11 cellular contexts compared by ENCODE assay signal in the genomic region with DNA sequence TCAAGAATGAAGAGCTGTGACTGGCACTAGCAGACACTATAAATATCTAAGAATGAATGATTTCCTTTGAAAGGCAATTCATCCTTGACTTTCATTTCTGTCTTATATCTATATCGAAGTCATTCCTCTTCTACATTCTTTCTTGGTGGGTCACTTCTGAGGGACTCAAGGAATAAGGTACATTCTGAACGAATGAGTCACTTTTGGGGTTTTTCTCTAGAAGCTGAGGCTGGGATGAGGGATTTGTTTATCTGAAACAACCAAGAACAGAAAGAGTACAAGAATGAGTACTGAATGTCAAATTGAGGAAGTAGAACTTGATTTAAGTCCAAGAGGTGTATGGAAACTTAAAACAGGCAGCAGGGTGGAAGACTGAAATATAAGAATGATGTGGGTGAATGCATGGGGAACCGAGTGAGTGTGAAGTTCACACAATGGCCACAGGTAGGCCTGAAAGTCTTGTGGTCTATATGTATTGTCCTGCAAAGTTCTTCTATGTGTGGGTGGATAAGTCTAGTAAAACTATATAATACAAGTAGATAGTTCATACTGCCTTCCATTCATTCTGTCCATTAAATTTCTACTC.
A peak's percentile ranks its signal among the peaks of the same experiment; 100 is the strongest.
DNase-seq lines count a peak whose midpoint lies in the region; ATAC-seq and TF ChIP-seq lines count a peak whose summit lies in the region.
"Had no signal": no experiment of that assay in that cellular context is flagged by ENCODE, and none has a peak within 500 bp of the region (broad histone marks: within the 10 kb centered on the region; RNA-seq: fewer than 3 reads in every experiment).

No MANE protein-coding gene starts in this region.

- no peaks in the 10 kb centered on the region for H3K79me2 ChIP-seq in hepatocyte

- no peaks in the 10 kb centered on the region for H3K4me1 Mint-ChIP-seq in activated T-helper 17 cell treated with anti-CD3 and anti-CD28 coated beads, Interleukin-2, amount 50 U/mL, for 72 hours
- H3K4me1 Mint-ChIP-seq: memory B cell had no signal

- H4K20me1 ChIP-seq in hepatocyte (ENCODE audit: insufficient read depth, poor library complexity, severe bottlenecking), result no peaks in the 10 kb centered on the region

- no peaks in the 10 kb centered on the region for H3K9me2 ChIP-seq in hepatocyte (replicated peaks; ENCODE audit: insufficient read depth)

- H3K36me3 ChIP-seq in hepatocyte (replicated peaks; ENCODE audit: insufficient read depth, low read depth), result no peaks in the 10 kb centered on the region

- H3K4me1 ChIP-seq in hepatocyte (ENCODE audit: insufficient read depth), result no peaks in the 10 kb centered on the region

- DNase-seq in NCI-H226, result peak; percentile 83
- peak; percentile 18 for DNase-seq in hepatocyte (ENCODE audit: low spot score)
- DNase-seq in KG1 (lab: John Stamatoyannopoulos, UW), result no peak
- DNase-seq in NK-92 treated with Interleukin-12 subunit alpha and Interleukin-12 subunit beta, amount 100 ng/mL, for 24 hours (lab: John Stamatoyannopoulos, UW), result no peak
- DNase-seq: activated CD4-positive, alpha-beta T cell treated with anti-CD3 and anti-CD28 coated beads, Interleukin-2, amount 50 U/mL, for 1 hour had no signal

- no peak overlapping the region for H3K4me3 ChIP-seq in hepatocyte

- TF ChIP-seq CTCF in hepatocyte (IDR thresholded peaks at IDR 0.05; ENCODE audit: poor library complexity), result no peak

- WGBS in hepatocyte (ENCODE audit: low lambda C conversion rate, missing lambda C conversion rate), result 69% methylated on average over 3 of the region's 3 CpGs

- no peaks in the 10 kb centered on the region for H3K36me3 Mint-ChIP-seq in activated T-helper 17 cell treated with anti-CD3 and anti-CD28 coated beads, Interleukin-2, amount 50 U/mL, for 72 hours (ENCODE audit: low read depth)
- H3K36me3 Mint-ChIP-seq: memory B cell had no signal

- H3K9me3 Mint-ChIP-seq in activated T-helper 17 cell treated with anti-CD3 and anti-CD28 coated beads, Interleukin-2, amount 50 U/mL, for 72 hours, result peaks cover under 1% of the 10 kb centered on the region
- H3K9me3 Mint-ChIP-seq: memory B cell had no signal

- H3K9me3 ChIP-seq in hepatocyte (ENCODE audit: low read depth), result no peaks in the 10 kb centered on the region

- no peak overlapping the region for H3K4me2 ChIP-seq in hepatocyte

- peak overlapping the region; percentile 21 for H3K27ac ChIP-seq in hepatocyte

- no peak overlapping the region for H3K27ac Mint-ChIP-seq in activated T-helper 17 cell treated with anti-CD3 and anti-CD28 coated beads, Interleukin-2, amount 50 U/mL, for 72 hours
- H3K27ac Mint-ChIP-seq: dendritic cell treated with granulocyte-macrophage colony-stimulating factor and Interleukin-4, amounts not matched to agents 40 ng/mL and 50 ng/mL, for 4 days; memory B cell had no signal

- no peaks in the 10 kb centered on the region for H3K27me3 Mint-ChIP-seq in activated T-helper 17 cell treated with anti-CD3 and anti-CD28 coated beads, Interleukin-2, amount 50 U/mL, for 72 hours
- H3K27me3 Mint-ChIP-seq: dendritic cell treated with granulocyte-macrophage colony-stimulating factor and Interleukin-4, amounts not matched to agents 40 ng/mL and 50 ng/mL, for 4 days; memory B cell had no signal

- ATAC-seq in GM18502 (IDR thresholded peaks at IDR 0.05; ENCODE audit: poor library complexity, unreplicated experiment) (peak; percentile 97), HG02623 (IDR thresholded peaks at IDR 0.05; ENCODE audit: unreplicated experiment) (peak; percentile 91), HG03097 (IDR thresholded peaks at IDR 0.05; ENCODE audit: low FRiP score, unreplicated experiment) (no peak)
- ATAC-seq in activated T-helper 17 cell treated with anti-CD3 and anti-CD28 coated beads, Interleukin-2, amount 50 U/mL, for 72 hours (replicated peaks), result no peak

- no peak overlapping the region for H3K4me3 Mint-ChIP-seq in activated T-helper 17 cell treated with anti-CD3 and anti-CD28 coated beads, Interleukin-2, amount 50 U/mL, for 72 hours
- H3K4me3 Mint-ChIP-seq: dendritic cell treated with granulocyte-macrophage colony-stimulating factor and Interleukin-4, amounts not matched to agents 40 ng/mL and 50 ng/mL, for 4 days; memory B cell had no signal

- H2AFZ ChIP-seq in hepatocyte, result no peak overlapping the region

- H3K27me3 ChIP-seq in hepatocyte, result no peaks in the 10 kb centered on the region

Comparison
In these comparisons a context has a peak if more than half of its experiments do, and no peak if none do; other contexts are left out.
1. ATAC-seq: peak in GM18502 (single experiment) and HG02623 (single experiment); none in HG03097 (single experiment) and activated T-helper 17 cell treated with anti-CD3 and anti-CD28 coated beads, Interleukin-2, amount 50 U/mL, for 72 hours (single experiment).
2. DNase-seq: peak in NCI-H226 (single experiment) and hepatocyte (single experiment); none in KG1 (single experiment) and NK-92 treated with Interleukin-12 subunit alpha and Interleukin-12 subunit beta, amount 100 ng/mL, for 24 hours (single experiment).